15 cellular contexts compared by ENCODE assay signal in the genomic region with DNA sequence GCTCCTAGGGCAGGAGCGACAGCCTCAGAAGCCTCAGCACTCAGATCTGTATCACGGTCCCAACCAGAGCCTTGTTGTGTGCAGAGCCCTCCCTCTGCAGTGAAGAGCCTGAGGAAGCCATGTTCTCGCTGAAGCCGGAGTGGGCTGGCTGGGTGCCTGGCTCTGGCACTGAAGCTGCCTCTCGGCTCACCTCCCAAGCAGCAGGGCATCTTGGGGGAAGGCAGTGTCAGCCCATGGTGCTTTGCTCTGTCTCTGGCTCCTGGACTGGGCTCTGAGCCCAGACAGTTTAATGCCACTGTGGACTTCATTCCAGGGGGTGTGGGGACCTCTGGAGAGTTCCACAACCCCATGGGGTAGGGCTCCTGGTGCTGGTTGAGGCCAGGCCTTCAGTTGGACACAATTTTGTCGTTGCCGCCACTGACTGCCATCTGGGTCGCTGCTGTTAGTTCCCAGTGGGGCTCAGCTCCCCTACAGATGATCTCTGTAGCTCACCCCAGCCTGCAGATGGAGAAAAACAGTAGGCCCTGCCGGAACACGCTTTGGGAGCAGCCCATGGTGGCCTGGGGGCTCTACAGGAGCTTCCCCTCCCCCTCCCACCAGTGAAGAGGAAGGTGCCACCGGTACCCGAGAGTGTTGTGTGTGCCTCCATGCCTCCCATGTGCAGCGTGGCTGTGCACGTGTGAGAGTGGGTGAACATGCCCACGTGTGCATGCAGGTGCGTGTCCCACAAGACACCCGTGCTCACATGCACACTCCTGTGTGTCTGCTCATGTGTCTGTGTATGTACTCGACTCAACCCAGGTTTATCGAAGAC.
DNase-seq lines count a peak whose midpoint lies in the region; ATAC-seq and TF ChIP-seq lines count a peak whose summit lies in the region.
"Had no signal": no experiment of that assay in that cellular context is flagged by ENCODE, and none has a peak within 500 bp of the region (broad histone marks: within the 10 kb centered on the region; RNA-seq: fewer than 3 reads in every experiment).

No MANE protein-coding gene starts in this region.

- H3K4me1 ChIP-seq in right lobe of liver, result peaks cover 0 to 13% (median 0%) of the 10 kb centered on the region in 4 donors
- no peaks in the 10 kb centered on the region for H3K4me1 ChIP-seq in suprapubic skin
- no peaks in the 10 kb centered on the region for H3K4me1 ChIP-seq in PC-9 (replicated peaks; ENCODE audit: insufficient read depth)

- no TSS peak for BruUV-seq in PC-9 (replicated peaks; lab: Mats Ljungman, UMichigan)

- no peak for TF ChIP-seq CTCF in right lobe of liver (IDR thresholded peaks at IDR 0.05)
- no peak for TF ChIP-seq CTCF in suprapubic skin (IDR thresholded peaks at IDR 0.05)
- no peak for TF ChIP-seq CTCF in PC-9 (conservative IDR thresholded peaks at IDR 0.05)

- no peak overlapping the region for H2AFZ ChIP-seq in PC-9

- H3K4me2 ChIP-seq in PC-9, result no peak overlapping the region

- H3K79me2 ChIP-seq in PC-9 (ENCODE audit: low read depth), result no peaks in the 10 kb centered on the region

- DNase-seq in NCI-H345 (lab: John Stamatoyannopoulos, UW), result peak; percentile 62
- DNase-seq in NCI-H345 treated with DMSO at 0.1 percent for 48 hours (lab: John Stamatoyannopoulos, UW; ENCODE audit: unreplicated experiment), result no peak
- peak; percentile 67 for DNase-seq in cerebellar cortex (ENCODE audit: low spot score)
- peak; percentile 52 to 86 (median 82) for DNase-seq in right lobe of liver
- DNase-seq in suprapubic skin (ENCODE audit: low spot score in 2 of 2), result peak; percentile 50 to 55
- no peak for DNase-seq in PC-9
- DNase-seq: 8988T; KG1; NCI-H1436; NCI-H524 treated with DMSO at 0.1 percent for 48 hours; occipital lobe; stimulated activated naive CD4-positive, alpha-beta T cell treated with Interleukin-2 at 50 U/mL for 16 hours had no signal

- no peaks in the 10 kb centered on the region for H4K20me1 ChIP-seq in PC-9 (ENCODE audit: insufficient read depth)

- ATAC-seq in right lobe of liver, result peak; percentile 74 to 93 (median 88)
- no peak for ATAC-seq in HG03196 (IDR thresholded peaks at IDR 0.05; ENCODE audit: unreplicated experiment)
- no peak for ATAC-seq in HG02885 (IDR thresholded peaks at IDR 0.05; ENCODE audit: poor library complexity, unreplicated experiment)
- ATAC-seq: HCT116 had no signal

- CTCF ChIA-PET in PC-9 (lab: Charles Lee), result no interaction called here

- TF ChIP-seq POLR2A in right lobe of liver (IDR thresholded peaks at IDR 0.05) (no peak), suprapubic skin (IDR thresholded peaks at IDR 0.05) (no peak)

- H3F3A ChIP-seq in PC-9 (ENCODE audit: insufficient read depth, low read depth), result no peaks in the 10 kb centered on the region

- POLR2A ChIA-PET in PC-9 (lab: Charles Lee; ENCODE audit: unreplicated experiment), result no interaction called here

- TF ChIP-seq EP300 in suprapubic skin (IDR thresholded peaks at IDR 0.05), result no peak

- H3K36me3 ChIP-seq in right lobe of liver (no peaks in the 10 kb centered on the region), suprapubic skin (no peaks in the 10 kb centered on the region), PC-9 (ENCODE audit: low read depth) (no peaks in the 10 kb centered on the region)

- intact Hi-C loops in right lobe of liver (cut with DNase I), result no loop called here
- intact Hi-C loops in PC-9 (cut with micrococcal nuclease; ENCODE audit: unreplicated experiment), result no loop called here

- H3K4me3 ChIP-seq in right lobe of liver, result no peak overlapping the region
- H3K4me3 ChIP-seq in suprapubic skin, result no peak overlapping the region
- no peak overlapping the region for H3K4me3 ChIP-seq in PC-9

- H3K27ac ChIP-seq in right lobe of liver (peak overlapping the region in 1 of 3 donors; percentile 2), suprapubic skin (no peak overlapping the region), PC-9 (no peak overlapping the region)

- H3K9me2 ChIP-seq in PC-9 (ENCODE audit: insufficient read depth), result no peaks in the 10 kb centered on the region

- H3K27me3 ChIP-seq in right lobe of liver, result no peaks in the 10 kb centered on the region
- H3K27me3 ChIP-seq in suprapubic skin, result peaks cover 16% of the 10 kb centered on the region
- H3K27me3 ChIP-seq in PC-9 (ENCODE audit: insufficient read depth, low read depth), result peaks cover 71% of the 10 kb centered on the region

- WGBS in right lobe of liver (ENCODE audit: insufficient coverage, low coverage, low lambda C conversion rate, missing lambda C conversion rate), result 90% methylated on average over 2 of the region's 19 CpGs
- WGBS in suprapubic skin, result 94% methylated on average over 6 of the region's 19 CpGs

- no peaks in the 10 kb centered on the region for H3K9me3 ChIP-seq in right lobe of liver
- H3K9me3 ChIP-seq in suprapubic skin, result no peaks in the 10 kb centered on the region
- H3K9me3 ChIP-seq in PC-9 (ENCODE audit: insufficient read depth, low read depth), result no peaks in the 10 kb centered on the region

Comparison
In these comparisons a context has a peak if more than half of its experiments do, and no peak if none do; other contexts are left out.
1. DNase-seq: peak in NCI-H345 (single experiment), cerebellar cortex (single experiment), right lobe of liver (3 of 3) and suprapubic skin (2 of 2); none in NCI-H345 treated with DMSO at 0.1 percent for 48 hours (single experiment) and PC-9 (0 of 2).
2. ATAC-seq: peak in right lobe of liver (4 of 4); none in HG03196 (single experiment) and HG02885 (single experiment).